Comparison of ENCODE assay signal across 11 cellular contexts in genomic region chr1:23478896-23479790, GRCh38. TPM values are rescaled to one million over a fixed set of nuclear protein-coding genes. Genes with fewer than 3 reads are reported as not detected.
A peak's percentile ranks its signal among the peaks of the same experiment; 100 is the strongest.
DNase-seq lines count a peak whose midpoint lies in the region; ATAC-seq and TF ChIP-seq lines count a peak whose summit lies in the region.
"Had no signal": no experiment of that assay in that cellular context is flagged by ENCODE, and none has a peak within 500 bp of the region (broad histone marks: within the 10 kb centered on the region; RNA-seq: fewer than 3 reads in every experiment).

No MANE protein-coding gene starts in this region.

- H3K9me3 ChIP-seq in HEK293 (ENCODE audit: control insufficient read depth, insufficient read depth, low read depth, low read length) (no peaks in the 10 kb centered on the region), body of pancreas (no peaks in the 10 kb centered on the region)
- H3K9me3 ChIP-seq in CD4-positive, alpha-beta memory T cell (ENCODE audit: control insufficient read depth in 1 of 2, low read length in 2 of 2), result no peaks in the 10 kb centered on the region

- H3K36me3 ChIP-seq in HEK293 (ENCODE audit: control insufficient read depth in 2 of 2, insufficient read depth in 1 of 2, low read length in 2 of 2) (no peaks in the 10 kb centered on the region), body of pancreas (replicated peaks in 1 of 2; ENCODE audit: insufficient read depth in 1 of 2, low read depth in 2 of 2) (no peaks in the 10 kb centered on the region), GM23338 (ENCODE audit: insufficient read depth) (no peaks in the 10 kb centered on the region)
- H3K36me3 ChIP-seq in CD4-positive, alpha-beta memory T cell (ENCODE audit: insufficient read depth, low read length), result no peaks in the 10 kb centered on the region

- H4K20me1 ChIP-seq in GM23338 (replicated peaks; ENCODE audit: insufficient read depth), result peaks cover 64% of the 10 kb centered on the region

- H3K9me2 ChIP-seq in GM23338 (ENCODE audit: insufficient read depth), result no peaks in the 10 kb centered on the region

- TF ChIP-seq CTCF in HEK293 (tag by site-specific recombination; IDR thresholded peaks at IDR 0.05) (no peak), body of pancreas (IDR thresholded peaks at IDR 0.05) (no peak), GM23338 (conservative IDR thresholded peaks at IDR 0.05; ENCODE audit: low read depth in 2 of 2) (no peak)

- H3K27me3 ChIP-seq in body of pancreas (no peaks in the 10 kb centered on the region), GM23338 (ENCODE audit: insufficient read depth) (no peaks in the 10 kb centered on the region)
- no peaks in the 10 kb centered on the region for H3K27me3 ChIP-seq in CD4-positive, alpha-beta memory T cell (ENCODE audit: insufficient read depth, low read length)

- POLR2A ChIA-PET in HEK293 (lab: Yijun Ruan, JAX), result interaction anchor here (0.5 to 0.6 kb wide), 2 partner anchors 8 to 62 kb away, joined by 5 read pairs; no protein-coding TSS in a partner anchor
- POLR2A ChIA-PET in CD4-positive, alpha-beta memory T cell (lab: Charles Lee; ENCODE audit: partially characterized antibody), result no interaction called here

- H3K4me1 Mint-ChIP-seq in GM23338, result peaks cover 39% of the 10 kb centered on the region
- peaks cover 6 to 10% (median 9%) of the 10 kb centered on the region in 4 donors for H3K4me1 Mint-ChIP-seq in CD4-positive, alpha-beta memory T cell

- H3K79me2 ChIP-seq in GM23338 (replicated peaks; ENCODE audit: insufficient read depth), result peaks cover 91% of the 10 kb centered on the region

- H3K4me1 ChIP-seq in HEK293 (ENCODE audit: control insufficient read depth, insufficient read depth, low read length), result 0 out of 2 replicates have a peak, but pooled peaks cover 2% of the 10 kb centered on the region
- H3K4me1 ChIP-seq in body of pancreas, result peaks cover 56% of the 10 kb centered on the region
- peaks cover 42% of the 10 kb centered on the region for H3K4me1 ChIP-seq in GM23338 (ENCODE audit: insufficient read depth)
- peaks cover 7% of the 10 kb centered on the region for H3K4me1 ChIP-seq in CD4-positive, alpha-beta memory T cell (ENCODE audit: insufficient read depth, low read length)

- H3K4me3 ChIP-seq in HEK293 (ENCODE audit: low read depth, low read length), result no peak overlapping the region
- no peak overlapping the region for H3K4me3 ChIP-seq in body of pancreas
- no peak overlapping the region for H3K4me3 ChIP-seq in GM23338
- H3K4me3 ChIP-seq in CD4-positive, alpha-beta memory T cell (ENCODE audit: low read length in 2 of 2), result no peak overlapping the region

- no peaks in the 10 kb centered on the region for H3K36me3 Mint-ChIP-seq in GM23338 (ENCODE audit: low read depth)
- H3K36me3 Mint-ChIP-seq in CD4-positive, alpha-beta memory T cell, result no peaks in the 10 kb centered on the region

- intact Hi-C loops in body of pancreas (cut with DNase I), result no loop called here
- intact Hi-C loops in CD4-positive, alpha-beta memory T cell (cut with micrococcal nuclease), result no loop called here

- H3K27ac ChIP-seq in HEK293 (ENCODE audit: extremely low read depth, low read depth, low read length) (no peak overlapping the region), body of pancreas (peak overlapping the region; percentile 52 to 86 (median 60)), GM23338 (ENCODE audit: low read depth) (no peak overlapping the region)
- no peak overlapping the region for H3K27ac ChIP-seq in CD4-positive, alpha-beta memory T cell (ENCODE audit: low read depth, low read length)

- TF ChIP-seq POLR2A in body of pancreas (IDR thresholded peaks at IDR 0.05), result peak in 2 of 3 donors; percentile 50 to 71

- peaks cover 6% of the 10 kb centered on the region for H3K27me3 Mint-ChIP-seq in GM23338 (ENCODE audit: insufficient read depth, low read depth, poor library complexity)
- peaks cover 3 to 8% of the 10 kb centered on the region in 2 donors for H3K27me3 Mint-ChIP-seq in CD4-positive, alpha-beta memory T cell

- H3F3A ChIP-seq in GM23338 (replicated peaks; ENCODE audit: low read depth), result peaks cover 8% of the 10 kb centered on the region; the same call in 1 of the 2 replicates

- peak; percentile 81 to 91 (median 88) for DNase-seq in body of pancreas
- peak; percentile 10 for DNase-seq in kidney glomerular epithelial cell (lab: John Stamatoyannopoulos, UW)
- DNase-seq in stromal cell of bone marrow (ENCODE audit: low read depth), result peak; percentile 92
- no peak for DNase-seq in GM23338 (ENCODE audit: low spot score)
- DNase-seq in CD4-positive, alpha-beta memory T cell, result no peak
- DNase-seq in stimulated activated CD8-positive, alpha-beta memory T cell treated with anti-CD3 and anti-CD28 coated beads, Interleukin-4, amount 100 ng/mL, for 48 hours, result no peak
- DNase-seq: activated CD4-positive, alpha-beta T cell treated with anti-CD3 and anti-CD28 coated beads for 1 hour; NCI-H1417; stimulated activated naive CD4-positive, alpha-beta T cell treated with Interleukin-2 at 50 U/mL for 16 hours had no signal

- H3K4me2 ChIP-seq in GM23338, result no peak overlapping the region

- ATAC-seq in body of pancreas, result peak; percentile 84
- no peak for ATAC-seq in GM23338
- no peak for ATAC-seq in HG03565 (IDR thresholded peaks at IDR 0.05; ENCODE audit: unreplicated experiment)

- H3K4me3 Mint-ChIP-seq in GM23338, result no peak overlapping the region
- H3K4me3 Mint-ChIP-seq in CD4-positive, alpha-beta memory T cell, result no peak overlapping the region

- 5 to 13% methylated on average over 9 of the region's 9 CpGs for WGBS in body of pancreas, 2 donors

- no peak overlapping the region for H2AFZ ChIP-seq in GM23338

- H3K9me3 Mint-ChIP-seq in GM23338, result no peaks in the 10 kb centered on the region
- H3K9me3 Mint-ChIP-seq in CD4-positive, alpha-beta memory T cell, result no peaks in the 10 kb centered on the region

- no peak overlapping the region for H3K27ac Mint-ChIP-seq in GM23338
- H3K27ac Mint-ChIP-seq in CD4-positive, alpha-beta memory T cell, result no peak overlapping the region

- CTCF ChIA-PET in HEK293 (lab: Yijun Ruan, JAX), result interaction anchor here (1.0 kb wide), 1 partner anchor 18 kb away, joined by 4 read pairs; no protein-coding TSS in a partner anchor
- CTCF ChIA-PET in CD4-positive, alpha-beta memory T cell (lab: Charles Lee; ENCODE audit: partially characterized antibody), result no interaction called here

TF ChIP-seq in HEK293, 187 proteins besides CTCF, POLR2A, EP300 and RAD21 (continues in another document):
- TF ChIP-seq ZNF629 (tag by site-specific recombination; IDR thresholded peaks at IDR 0.05), result peak; percentile 36; the same call in 1 of the 2 replicates
- no peak for TF ChIP-seq AEBP2 (tag by site-specific recombination; IDR thresholded peaks at IDR 0.05; ENCODE audit: borderline replicate concordance)

TF ChIP-seq in GM23338, 12 proteins besides CTCF, POLR2A, EP300 and RAD21:
- no peak for TF ChIP-seq NANOG (IDR thresholded peaks at IDR 0.05; ENCODE audit: borderline replicate concordance)

RNA-seq across cellular contexts. Expression of gene ASAP3, which starts 4.8 kb away (rescaled TPM):
- 10 to 100 TPM; 27.4 to 39.4 TPM for total RNA-seq in body of pancreas
- total RNA-seq in GM23338 (2014; rRNA removed; shearing (Covaris generic)), result 78.3 and 98.2 TPM in 2 replicates
- 28.0 and 31.3 TPM in 2 replicates for polyA plus RNA-seq in GM23338 (2016; fragmentation: Nextera tagmentation; extraction: Ambion mirVana)
- total RNA-seq in CD4-positive, alpha-beta memory T cell, result 1 to 10 TPM; 1.2 to 1.4 TPM
- polyA plus RNA-seq in CD4-positive, alpha-beta memory T cell, result 1 to 10 TPM in 1 of 2 donors, under 1 TPM in 1; 0.73 to 1.4 TPM

RNA-seq across cellular contexts. Expression of gene E2F2, which starts 51.9 kb away (rescaled TPM):
- total RNA-seq in body of pancreas, result under 1 TPM in 1 of 2 donors, not detected in 1; under 0.01 TPM
- 2.6 and 3.4 TPM in 2 replicates for total RNA-seq in GM23338 (2014; rRNA removed; shearing (Covaris generic))
- polyA plus RNA-seq in GM23338 (2016; fragmentation: Nextera tagmentation; extraction: Ambion mirVana), result 0.78 and 1.6 TPM in 2 replicates
- total RNA-seq in CD4-positive, alpha-beta memory T cell, result 1 to 10 TPM; 1.1 to 1.2 TPM
- 1 to 10 TPM in 1 of 2 donors, under 1 TPM in 1; 0.69 to 1.1 TPM for polyA plus RNA-seq in CD4-positive, alpha-beta memory T cell

RNA-seq across cellular contexts. Expression of gene TCEA3, which starts 54.6 kb away (rescaled TPM):
- 100 to 1,000 TPM; 110 to 140 TPM for total RNA-seq in body of pancreas
- not detected in 2 replicates for total RNA-seq in GM23338 (2014; rRNA removed; shearing (Covaris generic))
- 0.19 TPM in 1 of 2 replicates, not detected in the other for polyA plus RNA-seq in GM23338 (2016; fragmentation: Nextera tagmentation; extraction: Ambion mirVana)
- total RNA-seq in CD4-positive, alpha-beta memory T cell, result 10 to 100 TPM; 28.7 to 30.8 TPM
- 10 to 100 TPM; 22.7 to 28.0 TPM for polyA plus RNA-seq in CD4-positive, alpha-beta memory T cell

Comparison
In these comparisons a context has a peak if more than half of its experiments do, and no peak if none do; other contexts are left out.
1. H3K27ac ChIP-seq: peak in body of pancreas (4 of 4); none in HEK293 (single experiment), GM23338 (single experiment) and CD4-positive, alpha-beta memory T cell (single experiment).
2. DNase-seq: peak in body of pancreas (4 of 4), kidney glomerular epithelial cell (single experiment) and stromal cell of bone marrow (single experiment); none in GM23338 (single experiment), CD4-positive, alpha-beta memory T cell (0 of 5) and stimulated activated CD8-positive, alpha-beta memory T cell treated with anti-CD3 and anti-CD28 coated beads, Interleukin-4, amount 100 ng/mL, for 48 hours (single experiment).
3. RNA of gene ASAP3, which starts 4.8 kb away (total RNA-seq): 78.3 to 98.2 TPM in GM23338 and 27.4 to 39.4 TPM in body of pancreas; 1.2 to 1.4 TPM in CD4-positive, alpha-beta memory T cell; every median in the first group is over 10 times any median in the second.
4. RNA of gene TCEA3, which starts 54.6 kb away (total RNA-seq): 110 to 140 TPM in body of pancreas and 28.7 to 30.8 TPM in CD4-positive, alpha-beta memory T cell; not detected in GM23338; every median in the first group is over 10 times any median in the second.